In the genomic region with DNA sequence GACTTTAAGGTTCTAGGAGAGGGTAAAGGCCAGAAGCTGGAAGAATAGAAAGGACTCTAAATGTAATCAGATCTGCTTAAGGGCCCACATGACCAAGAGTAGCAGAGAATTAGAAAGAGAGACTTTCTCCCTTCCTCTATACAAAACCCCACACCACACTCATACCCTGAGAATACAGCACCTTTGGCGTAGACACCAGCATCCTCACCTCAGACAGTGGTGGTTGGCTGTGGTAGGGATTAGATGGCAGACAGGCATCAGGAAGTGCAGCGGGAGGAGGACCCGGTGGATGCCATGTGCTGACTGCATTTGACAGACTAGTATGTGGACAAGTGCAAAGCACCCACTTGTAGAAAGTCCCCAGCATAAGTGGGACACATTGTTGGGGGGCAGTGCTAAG, we compare ENCODE assay signal across 17 cellular contexts.
DNase-seq lines count a peak whose midpoint lies in the region; ATAC-seq and TF ChIP-seq lines count a peak whose summit lies in the region.
"Had no signal": no experiment of that assay in that cellular context is flagged by ENCODE, and none has a peak within 500 bp of the region (broad histone marks: within the 10 kb centered on the region; RNA-seq: fewer than 3 reads in every experiment).

No MANE protein-coding gene starts in this region.

- WGBS in IMR-90 (ENCODE audit: extremely low coverage in 2 of 2, insufficient read length in 1 of 2), 2 experiments, result no CpG with 5 or more reads among the region's 3 CpGs
- WGBS in neuronal stem cell (ENCODE audit: extremely low coverage in 2 of 2, insufficient read length in 2 of 2, insufficient replicate concordance in 1 of 2), 2 donors, result no CpG with 5 or more reads among the region's 3 CpGs

- H3K36me3 ChIP-seq in IMR-90 (ENCODE audit: control insufficient read depth, insufficient read depth, low read length), result no peaks in the 10 kb centered on the region
- no peaks in the 10 kb centered on the region for H3K36me3 ChIP-seq in neuronal stem cell (replicated peaks in 1 of 2; ENCODE audit: control insufficient read depth in 2 of 2, insufficient read depth in 2 of 2, low read length in 2 of 2)

- H2BK20ac ChIP-seq in IMR-90 (ENCODE audit: low read depth, low read length), result no peak overlapping the region

- H3K27ac ChIP-seq in IMR-90 (ENCODE audit: insufficient read depth, low read length) (no peak overlapping the region), neuronal stem cell (replicated peaks; ENCODE audit: low read length) (no peak overlapping the region)

- no peak for TF ChIP-seq CTCF in IMR-90 (conservative IDR thresholded peaks at IDR 0.05; ENCODE audit: low read depth, low read length)

- H3K23ac ChIP-seq in IMR-90 (ENCODE audit: low read depth, low read length) (no peak overlapping the region), neuronal stem cell (ENCODE audit: low read depth, low read length, poor library complexity) (no peak overlapping the region)

- peak overlapping the region; percentile 23 for H2AK9ac ChIP-seq in IMR-90 (replicated peaks; ENCODE audit: low read depth, low read length, poor library complexity)

- CTCF ChIA-PET in IMR-90 (lab: Yijun Ruan, JAX), result no interaction called here

- no peak overlapping the region for H3K4me3 Mint-ChIP-seq in activated naive CD8-positive, alpha-beta T cell
- no peak overlapping the region for H3K4me3 Mint-ChIP-seq in activated naive CD8-positive, alpha-beta T cell treated with anti-CD3 and anti-CD28 coated beads, Interleukin-2, amount 50 U/mL, for 24 hours
- no peak overlapping the region for H3K4me3 Mint-ChIP-seq in central memory CD8-positive, alpha-beta T cell
- H3K4me3 Mint-ChIP-seq: CD8-positive, alpha-beta T cell; GM23338; H9 had no signal

- H3K4me1 Mint-ChIP-seq in activated naive CD8-positive, alpha-beta T cell (ENCODE audit: low read depth), result peaks cover 46% of the 10 kb centered on the region
- H3K4me1 Mint-ChIP-seq in activated naive CD8-positive, alpha-beta T cell treated with anti-CD3 and anti-CD28 coated beads, Interleukin-2, amount 50 U/mL, for 24 hours, result peaks cover 12% of the 10 kb centered on the region
- peaks cover 48% of the 10 kb centered on the region for H3K4me1 Mint-ChIP-seq in central memory CD8-positive, alpha-beta T cell
- H3K4me1 Mint-ChIP-seq: GM23338, H9 had no signal

- H3K4me1 ChIP-seq in IMR-90 (ENCODE audit: control insufficient read depth, insufficient read depth, low read length) (no peaks in the 10 kb centered on the region; the same call in 1 of the 2 replicates), neuronal stem cell (ENCODE audit: control insufficient read depth in 2 of 2, insufficient read depth in 1 of 2, low read depth in 1 of 2, low read length in 2 of 2) (no peaks in the 10 kb centered on the region)

- intact Hi-C loops in IMR-90 (cut with micrococcal nuclease), result no loop called here

- peak overlapping the region; percentile 16 for H3K27ac Mint-ChIP-seq in activated naive CD8-positive, alpha-beta T cell
- H3K27ac Mint-ChIP-seq in activated naive CD8-positive, alpha-beta T cell treated with anti-CD3 and anti-CD28 coated beads, Interleukin-2, amount 50 U/mL, for 24 hours, result no peak overlapping the region
- no peak overlapping the region for H3K27ac Mint-ChIP-seq in central memory CD8-positive, alpha-beta T cell (ENCODE audit: low read depth)
- H3K27ac Mint-ChIP-seq: GM23338, H9 had no signal

- H2BK12ac ChIP-seq in neuronal stem cell (ENCODE audit: low read length), result no peak overlapping the region

- dilution Hi-C loops in IMR-90 (cut with HindIII; ENCODE audit: low sequenced_read_pairs, unreplicated experiment), result no loop called here

- no peak overlapping the region for H3K56ac ChIP-seq in IMR-90 (ENCODE audit: extremely low read depth, insufficient read depth, low read length)

- H3K4me2 ChIP-seq in IMR-90 (ENCODE audit: low read depth, low read length), result no peak overlapping the region
- no peak overlapping the region for H3K4me2 ChIP-seq in neuronal stem cell (ENCODE audit: insufficient read depth, low read length, poor library complexity, severe bottlenecking)
- H3K4me2 ChIP-seq: GM23338 had no signal

- no peak overlapping the region for H3K14ac ChIP-seq in IMR-90 (replicated peaks; ENCODE audit: low read depth, low read length)
- H3K14ac ChIP-seq in neuronal stem cell (ENCODE audit: low read length), result peak overlapping the region; percentile 47

- POLR2A ChIA-PET in IMR-90 (lab: Charles Lee; ENCODE audit: unreplicated experiment), result no interaction called here

- no peaks in the 10 kb centered on the region for H3K9me3 Mint-ChIP-seq in activated naive CD8-positive, alpha-beta T cell (ENCODE audit: low read depth)
- H3K9me3 Mint-ChIP-seq in activated naive CD8-positive, alpha-beta T cell treated with anti-CD3 and anti-CD28 coated beads, Interleukin-2, amount 50 U/mL, for 24 hours, result peaks cover 3% of the 10 kb centered on the region
- no peaks in the 10 kb centered on the region for H3K9me3 Mint-ChIP-seq in central memory CD8-positive, alpha-beta T cell
- H3K9me3 Mint-ChIP-seq: CD8-positive, alpha-beta T cell; GM23338; H9 had no signal

- H3K27me3 Mint-ChIP-seq in activated naive CD8-positive, alpha-beta T cell, result no peaks in the 10 kb centered on the region
- no peaks in the 10 kb centered on the region for H3K27me3 Mint-ChIP-seq in activated naive CD8-positive, alpha-beta T cell treated with anti-CD3 and anti-CD28 coated beads, Interleukin-2, amount 50 U/mL, for 24 hours
- H3K27me3 Mint-ChIP-seq in central memory CD8-positive, alpha-beta T cell, result no peaks in the 10 kb centered on the region

- H3K4ac ChIP-seq in IMR-90 (ENCODE audit: low read depth, low read length) (no peak overlapping the region), neuronal stem cell (ENCODE audit: low read length) (no peak overlapping the region)

- H2BK15ac ChIP-seq in IMR-90 (ENCODE audit: low read depth, low read length) (no peak overlapping the region), neuronal stem cell (ENCODE audit: low read length) (no peak overlapping the region)

- H3K79me1 ChIP-seq in IMR-90 (ENCODE audit: low read depth in 1 of 2, low read length in 2 of 2), result no peaks in the 10 kb centered on the region
- H3K79me1 ChIP-seq in neuronal stem cell (ENCODE audit: low read depth, low read length), result no peaks in the 10 kb centered on the region

- H4K91ac ChIP-seq in IMR-90 (ENCODE audit: insufficient read depth, low read depth, low read length) (no peak overlapping the region), neuronal stem cell (ENCODE audit: low read depth, low read length, poor library complexity) (no peak overlapping the region)

- H3K18ac ChIP-seq in IMR-90 (ENCODE audit: low read depth, low read length) (no peak overlapping the region), neuronal stem cell (ENCODE audit: low read length) (no peak overlapping the region)

- H3K9me3 ChIP-seq in IMR-90 (ENCODE audit: control insufficient read depth, insufficient read depth, low read length) (no peaks in the 10 kb centered on the region), neuronal stem cell (replicated peaks in 1 of 2; ENCODE audit: control insufficient read depth in 2 of 2, insufficient read depth in 1 of 2, low read depth in 1 of 2, low read length in 2 of 2) (no peaks in the 10 kb centered on the region)
- H3K9me3 ChIP-seq: Caco-2 had no signal

- no peak overlapping the region for H4K8ac ChIP-seq in IMR-90 (ENCODE audit: low read depth in 2 of 2, low read length in 2 of 2)
- H4K8ac ChIP-seq in neuronal stem cell (ENCODE audit: low read depth, low read length), result no peak overlapping the region

- no peaks in the 10 kb centered on the region for H4K20me1 ChIP-seq in IMR-90 (ENCODE audit: insufficient read depth, low read length)

- H4K5ac ChIP-seq in IMR-90 (ENCODE audit: low read depth, low read length), result no peak overlapping the region

- H2BK5ac ChIP-seq in IMR-90 (ENCODE audit: low read depth, low read length, poor library complexity, severe bottlenecking), result no peak overlapping the region
- H2BK5ac ChIP-seq in neuronal stem cell (ENCODE audit: low read length), result no peak overlapping the region

- H2BK120ac ChIP-seq in IMR-90 (ENCODE audit: low read depth, low read length), result no peak overlapping the region
- no peak overlapping the region for H2BK120ac ChIP-seq in neuronal stem cell (ENCODE audit: low read depth, low read length)

- TF ChIP-seq POLR2A in IMR-90 (IDR thresholded peaks at IDR 0.05; ENCODE audit: low read depth, low read length), result no peak

- H2AK5ac ChIP-seq in IMR-90 (ENCODE audit: low read depth, low read length), result no peak overlapping the region
- H2AK5ac ChIP-seq in neuronal stem cell (ENCODE audit: low read depth, low read length), result no peak overlapping the region

- H3K27me3 ChIP-seq in IMR-90 (ENCODE audit: control insufficient read depth, insufficient read depth, low read length), result no peaks in the 10 kb centered on the region
- H3K27me3 ChIP-seq in neuronal stem cell (ENCODE audit: control insufficient read depth in 3 of 3, insufficient read depth in 3 of 3, low read depth in 1 of 3, low read length in 3 of 3), result no peaks in the 10 kb centered on the region

- DNase-seq in activated naive CD8-positive, alpha-beta T cell treated with anti-CD3 and anti-CD28 coated beads, Interleukin-2, amount 50 U/mL, for 24 hours, result no peak
- no peak for DNase-seq in IMR-90
- DNase-seq in central memory CD8-positive, alpha-beta T cell (ENCODE audit: low spot score in 2 of 2), result no peak
- DNase-seq in neuronal stem cell (ENCODE audit: low spot score), result no peak
- DNase-seq in retina, result no peak
- DNase-seq: C1 segment of cervical spinal cord; Caco-2; CD8-positive, alpha-beta T cell; DMS79; EL; GDM1; H9 had no signal

- no TSS peak for BruUV-seq in IMR-90 (replicated peaks; lab: Mats Ljungman, UMichigan)

- H2AFZ ChIP-seq in IMR-90 (replicated peaks; ENCODE audit: low read length, poor library complexity) (no peak overlapping the region), neuronal stem cell (ENCODE audit: low read length) (no peak overlapping the region)
- H2AFZ ChIP-seq: GM23338 had no signal

- no peak for ATAC-seq in activated naive CD8-positive, alpha-beta T cell treated with anti-CD3 and anti-CD28 coated beads, Interleukin-2, amount 50 U/mL, for 24 hours
- no peak for ATAC-seq in IMR-90 (ENCODE audit: low read depth)
- peak; percentile 43 for ATAC-seq in central memory CD8-positive, alpha-beta T cell (replicated peaks; ENCODE audit: extremely low read depth, poor library complexity, severe bottlenecking)
- no peak for ATAC-seq in GM18502 (IDR thresholded peaks at IDR 0.05; ENCODE audit: poor library complexity, unreplicated experiment)
- ATAC-seq: CD8-positive, alpha-beta T cell; GM12878; GM23338; HCT116 had no signal

- 0 out of 2 replicates have a peak, but pooled peaks cover 2% of the 10 kb centered on the region for H3K9me1 ChIP-seq in IMR-90 (ENCODE audit: insufficient read depth, low read length)

- in situ Hi-C loops in IMR-90 (cut with MboI; ENCODE audit: low sequenced_read_pairs), result no loop called here

- H3K4me3 ChIP-seq in IMR-90 (ENCODE audit: insufficient read depth, low read depth, low read length) (no peak overlapping the region), neuronal stem cell (ENCODE audit: low read length in 2 of 2) (no peak overlapping the region)
- H3K4me3 ChIP-seq: GM12878, GM23338 had no signal

- no peak for TF ChIP-seq RAD21 in IMR-90 (IDR thresholded peaks at IDR 0.05; ENCODE audit: low read length)

- no peak overlapping the region for H3K9ac ChIP-seq in IMR-90 (ENCODE audit: low read depth, low read length)
- H3K9ac ChIP-seq in neuronal stem cell (ENCODE audit: low read depth, low read length, poor library complexity), result no peak overlapping the region

- H3K36me3 Mint-ChIP-seq in activated naive CD8-positive, alpha-beta T cell, result peaks cover 32% of the 10 kb centered on the region
- H3K36me3 Mint-ChIP-seq in activated naive CD8-positive, alpha-beta T cell treated with anti-CD3 and anti-CD28 coated beads, Interleukin-2, amount 50 U/mL, for 24 hours (ENCODE audit: low read depth), result peaks cover 24% of the 10 kb centered on the region
- H3K36me3 Mint-ChIP-seq in central memory CD8-positive, alpha-beta T cell (ENCODE audit: insufficient read depth), result peaks cover 10% of the 10 kb centered on the region
